ENCODE assay signal across 8 cellular contexts in the genomic region with DNA sequence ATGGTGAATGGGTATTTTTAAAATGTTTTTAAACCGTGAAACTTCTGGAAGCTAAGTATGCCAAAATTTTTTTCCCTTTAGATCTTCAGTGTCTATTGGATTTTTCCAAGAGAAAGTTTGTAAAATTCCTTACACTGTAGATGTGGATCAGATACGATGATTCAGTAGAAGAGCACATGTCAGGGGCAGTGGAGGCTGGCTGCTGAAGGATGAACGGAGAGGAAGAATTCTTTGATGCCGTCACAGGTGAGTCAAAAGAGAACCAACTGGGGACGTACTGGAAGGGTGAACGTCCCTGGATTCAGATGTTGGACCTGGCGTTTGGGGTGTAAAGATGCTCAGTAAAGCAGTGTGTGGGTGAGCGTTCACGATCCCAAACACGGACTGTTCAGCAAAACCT. TPM values are rescaled to one million over a fixed set of nuclear protein-coding genes. Genes with fewer than 3 reads are reported as not detected.
"Had no signal": no experiment of that assay in that cellular context is flagged by ENCODE, and none has a peak within 500 bp of the region (broad histone marks: within the 10 kb centered on the region; RNA-seq: fewer than 3 reads in every experiment).

No MANE protein-coding gene starts in this region.

- H3K9me3 Mint-ChIP-seq: IgD-negative memory B cell had no signal

- H3K27me3 Mint-ChIP-seq: IgD-negative memory B cell had no signal

- DNase-seq: IMR-90, KBM-7, KG1 had no signal

- ATAC-seq: HepG2, K562 had no signal

- H3K27ac Mint-ChIP-seq: IgD-negative memory B cell had no signal

- H3K4me3 Mint-ChIP-seq: IgD-negative memory B cell had no signal

RNA-seq across cellular contexts. Expression of a gene that starts 35.9 kb away (rescaled TPM):
- total RNA-seq: HT-29, HT1080, IMR-90, K562 had no signal
